ENCODE assay signal across 8 cellular contexts in the genomic region with DNA sequence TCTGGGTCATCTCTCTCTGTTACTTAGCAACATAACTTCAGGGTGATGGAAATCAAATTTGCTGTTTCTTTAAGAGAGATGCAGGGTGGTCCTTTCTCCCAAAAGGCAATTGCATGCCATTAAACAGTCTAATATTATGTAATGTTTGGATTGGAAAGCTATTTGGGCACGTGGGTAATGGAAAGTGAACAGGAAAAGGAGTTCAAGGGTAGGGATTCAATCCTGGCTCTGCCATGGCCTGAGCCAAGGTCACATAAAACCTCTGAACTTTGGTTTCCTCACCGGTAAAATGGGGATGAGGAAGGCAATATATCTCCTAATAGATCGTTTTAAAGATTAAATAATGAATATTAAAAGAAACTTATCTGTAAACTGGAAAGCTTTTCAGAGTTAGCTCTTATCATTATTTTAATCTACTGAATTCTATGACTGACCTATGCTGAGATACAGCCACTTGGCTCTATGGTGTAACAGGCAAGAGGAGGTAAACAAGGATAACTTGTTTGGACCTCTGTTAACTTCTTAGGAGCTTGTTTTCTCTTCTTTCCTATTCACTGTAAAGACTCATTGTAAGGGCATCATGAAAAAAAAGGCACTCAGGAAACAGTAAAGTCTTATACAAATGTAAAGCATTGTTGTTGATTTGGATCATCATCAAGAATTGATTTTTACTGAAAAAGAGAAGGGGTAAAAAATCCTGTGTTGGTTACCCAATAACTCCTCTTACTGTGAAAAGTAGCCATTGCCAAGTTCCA. TPM values are rescaled to one million over a fixed set of nuclear protein-coding genes. Genes with fewer than 3 reads are reported as not detected.
"Had no signal": no experiment of that assay in that cellular context is flagged by ENCODE, and none has a peak within 500 bp of the region (broad histone marks: within the 10 kb centered on the region; RNA-seq: fewer than 3 reads in every experiment).

No MANE protein-coding gene starts in this region.

- H3K4me3 ChIP-seq: lung, suprapubic skin, upper lobe of left lung had no signal

- H3K27ac ChIP-seq: suprapubic skin, WERI-Rb-1 had no signal

- H3K9me3 ChIP-seq: suprapubic skin, upper lobe of left lung had no signal

- H3K36me3 ChIP-seq: suprapubic skin, upper lobe of left lung, WERI-Rb-1 had no signal

- H3K27me3 ChIP-seq: suprapubic skin, upper lobe of left lung had no signal

RNA-seq across cellular contexts. Expression of a gene that starts 55.7 kb away (rescaled TPM):
- total RNA-seq: activated CD8-positive, alpha-beta memory T cell treated with anti-CD3 and anti-CD28 coated beads, Interleukin-2, amount 10 ng/mL, durations not matched to agents 7 days and 5 days; esophagus mucosa; glomerular endothelial cell; mesothelial cell of epicardium had no signal
